24 cellular contexts compared by ENCODE assay signal in genomic region chr12:117421987-117422386, GRCh38.
"Had no signal": no experiment of that assay in that cellular context is flagged by ENCODE, and none has a peak within 500 bp of the region (broad histone marks: within the 10 kb centered on the region; RNA-seq: fewer than 3 reads in every experiment).

No MANE protein-coding gene starts in this region.

- DNase-seq: colonic mucosa; cortex of kidney; effector CD8-positive, alpha-beta T cell; effector memory CD8-positive, alpha-beta T cell; endodermal cell; erythroblast; esophagus squamous epithelium; foreskin fibroblast; foreskin melanocyte; gastrocnemius medialis; glutamatergic neuron; head of caudate nucleus; heart right ventricle; hippocampal formation; left cardiac atrium; left ventricle myocardium inferior; lower lobe of right lung; mesenchymal stem cell; mucosa of descending colon had no signal

- H3K4me3 ChIP-seq: colonic mucosa, esophagus squamous epithelium, gastrocnemius medialis, heart right ventricle, left ventricle myocardium inferior, lower lobe of right lung, mucosa of descending colon had no signal

- H3K9me3 ChIP-seq: colonic mucosa, esophagus squamous epithelium, gastrocnemius medialis, lower lobe of right lung, mucosa of descending colon had no signal

- H3K27ac ChIP-seq: colonic mucosa, epithelial cell of prostate, esophagus squamous epithelium, heart right ventricle, left ventricle myocardium inferior, lower lobe of right lung had no signal

- H3K4me1 ChIP-seq: colonic mucosa, esophagus squamous epithelium, heart right ventricle, left ventricle myocardium inferior had no signal

- FAIRE-seq: endometrium, islet of Langerhans, keratinocyte had no signal

- ATAC-seq: effector memory CD8-positive, alpha-beta T cell; esophagus mucosa; gastrocnemius medialis; heart right ventricle; left cardiac atrium; mucosa of descending colon had no signal

- H3K27me3 ChIP-seq: colonic mucosa, gastrocnemius medialis had no signal

- H3K36me3 ChIP-seq: colonic mucosa, esophagus squamous epithelium, gastrocnemius medialis, heart right ventricle, left ventricle myocardium inferior, lower lobe of right lung had no signal
